ENCODE assay signal across 13 cellular contexts in genomic region chr2:51511002-51511401, GRCh38.
DNase-seq lines count a peak whose midpoint lies in the region; ATAC-seq and TF ChIP-seq lines count a peak whose summit lies in the region.
"Had no signal": no experiment of that assay in that cellular context is flagged by ENCODE, and none has a peak within 500 bp of the region (broad histone marks: within the 10 kb centered on the region; RNA-seq: fewer than 3 reads in every experiment).

No MANE protein-coding gene starts in this region.

- TF ChIP-seq POLR2A in lower leg skin (IDR thresholded peaks at IDR 0.05), result no peak

- 73 to 76% methylated on average over 4 of the region's 4 CpGs for WGBS in lower leg skin, 2 donors

- intact Hi-C loops in lower leg skin (cut with DNase I; ENCODE audit: low total_unique reads), result no loop called here

- TF ChIP-seq CTCF in lower leg skin (IDR thresholded peaks at IDR 0.05), result no peak

- H3K4me3 ChIP-seq in lower leg skin (ENCODE audit: low read depth, poor library complexity, severe bottlenecking), result no peak overlapping the region
- H3K4me3 ChIP-seq: pancreas, upper lobe of left lung had no signal

- ATAC-seq in GM19438 (IDR thresholded peaks at IDR 0.05; ENCODE audit: low read depth, unreplicated experiment) (peak; percentile 66), HG03025 (IDR thresholded peaks at IDR 0.05; ENCODE audit: low FRiP score, unreplicated experiment) (peak; percentile 59)

- DNase-seq in CD1c-positive myeloid dendritic cell (ENCODE audit: extremely low spot score), result peak; percentile 21
- DNase-seq in NOMO-1 treated with dmso at 0.1 percent for 144 hours (lab: John Stamatoyannopoulos, UW; ENCODE audit: unreplicated experiment), result peak; percentile 39
- DNase-seq in lower leg skin (ENCODE audit: low spot score in 2 of 2), result no peak
- DNase-seq in NCI-H526 treated with DMSO at 0.1 percent for 48 hours (lab: John Stamatoyannopoulos, UW), result no peak
- DNase-seq in NCI-H2029 (lab: John Stamatoyannopoulos, UW), result no peak
- DNase-seq in DMS 273 (lab: John Stamatoyannopoulos, UW; ENCODE audit: unreplicated experiment), result no peak
- DNase-seq: NCI-H446; pancreas; stimulated activated CD4-positive, alpha-beta T cell treated with anti-CD3 and anti-CD28 coated beads, Interleukin-15, amount 100 ng/mL, for 24 hours; stimulated activated CD8-positive, alpha-beta memory T cell treated with anti-CD3 and anti-CD28 coated beads, Interleukin-4, amount 100 ng/mL, for 48 hours; upper lobe of left lung had no signal

Comparison
In these comparisons a context has a peak if more than half of its experiments do, and no peak if none do; other contexts are left out.
1. DNase-seq: peak in CD1c-positive myeloid dendritic cell (single experiment) and NOMO-1 treated with dmso at 0.1 percent for 144 hours (single experiment); none in lower leg skin (0 of 2), NCI-H526 treated with DMSO at 0.1 percent for 48 hours (single experiment), NCI-H2029 (single experiment) and DMS 273 (single experiment).